Comparison of ENCODE assay signal across 8 cellular contexts in the genomic region with DNA sequence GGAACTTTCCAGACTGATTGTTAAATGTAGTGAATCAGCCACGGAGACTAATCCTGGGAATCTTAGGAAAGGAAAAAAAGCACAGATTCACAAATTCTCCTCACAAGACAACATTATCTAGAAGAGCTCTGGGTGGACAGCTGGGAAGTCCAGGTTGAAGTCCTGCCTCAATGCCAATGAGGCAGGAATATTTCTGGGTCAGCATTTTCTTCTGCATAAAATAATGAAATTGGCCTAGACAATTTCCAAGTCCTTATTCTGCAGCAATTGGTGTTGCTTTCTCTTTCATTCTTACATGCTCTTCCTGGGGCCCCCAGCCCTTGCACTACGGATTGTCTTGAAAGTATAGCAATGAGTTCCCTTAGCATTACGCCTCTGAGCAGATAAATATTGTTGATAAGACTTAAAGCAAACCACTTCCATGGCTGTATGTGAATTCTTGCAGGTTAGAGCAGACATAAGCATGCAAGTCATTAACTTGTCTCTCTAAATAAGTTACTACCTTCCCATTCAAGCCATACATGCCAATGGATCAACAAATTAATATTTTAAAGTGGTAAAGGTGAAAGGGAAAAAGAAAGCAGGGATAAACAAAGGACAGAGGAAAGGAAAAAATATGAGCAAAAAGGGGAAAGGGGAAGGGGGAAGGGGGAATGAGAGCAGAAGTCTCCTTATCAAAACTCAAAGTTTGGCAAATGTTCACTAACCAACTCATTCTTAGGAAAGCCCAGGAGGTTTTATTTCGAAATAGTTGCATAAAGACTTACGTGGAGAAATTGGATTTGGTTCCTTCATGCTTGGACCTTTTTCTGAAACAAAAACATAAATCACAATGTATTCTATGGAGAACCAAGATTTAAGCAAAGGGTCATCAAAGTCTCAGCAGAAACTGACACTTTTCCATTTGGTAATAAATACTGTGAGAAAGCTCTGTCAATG.
DNase-seq lines count a peak whose midpoint lies in the region; ATAC-seq and TF ChIP-seq lines count a peak whose summit lies in the region.

No MANE protein-coding gene starts in this region.

- ATAC-seq in GM21529 (IDR thresholded peaks at IDR 0.05; ENCODE audit: unreplicated experiment) (peak; percentile 92), GM19467 (IDR thresholded peaks at IDR 0.05; ENCODE audit: unreplicated experiment) (no peak)
- peak; percentile 98 for ATAC-seq in effector memory CD8-positive, alpha-beta T cell (replicated peaks)

- no peak overlapping the region for H3K27ac ChIP-seq in CD8-positive, alpha-beta memory T cell (ENCODE audit: low read depth, low read length)
- H3K27ac ChIP-seq in SK-N-MC (peak overlapping the region; percentile 28; the same call in 1 of the 2 replicates), subcutaneous abdominal adipose tissue (ENCODE audit: low read depth, low read length) (peak overlapping the region; percentile 94), esophagus squamous epithelium (peak overlapping the region in 1 of 4 donors; percentile 38)

- H3K9ac ChIP-seq in SK-N-MC (ENCODE audit: insufficient read length): no peak overlapping the region
- H3K9ac ChIP-seq in subcutaneous abdominal adipose tissue (ENCODE audit: low read length in 5 of 5): peak overlapping the region in 1 of 5 donors; percentile 44

- H3K27ac Mint-ChIP-seq in CD8-positive, alpha-beta memory T cell: peak overlapping the region; percentile 22 to 95 (median 82)
- H3K27ac Mint-ChIP-seq in effector memory CD8-positive, alpha-beta T cell: peak overlapping the region; percentile 86 to 97

- CTCF ChIA-PET in CD8-positive, alpha-beta memory T cell (lab: Charles Lee): no interaction called here

- no peaks in the 10 kb centered on the region for H3K27me3 Mint-ChIP-seq in CD8-positive, alpha-beta memory T cell
- H3K27me3 Mint-ChIP-seq in effector memory CD8-positive, alpha-beta T cell: no peaks in the 10 kb centered on the region

- peaks cover 6% of the 10 kb centered on the region for H3K36me3 ChIP-seq in CD8-positive, alpha-beta memory T cell (ENCODE audit: insufficient read depth, low read length)
- no peaks in the 10 kb centered on the region for H3K36me3 ChIP-seq in SK-N-MC (ENCODE audit: insufficient read depth, low read length)
- H3K36me3 ChIP-seq in subcutaneous abdominal adipose tissue (ENCODE audit: control insufficient read depth in 5 of 5, insufficient read depth in 5 of 5, low read length in 5 of 5): peaks cover 13 to 36% (median 17%) of the 10 kb centered on the region in 5 donors
- peaks cover 0 to 56% (median 0%) of the 10 kb centered on the region in 3 donors for H3K36me3 ChIP-seq in esophagus squamous epithelium

- POLR2A ChIA-PET in CD8-positive, alpha-beta memory T cell (lab: Charles Lee): no interaction called here

- no peak overlapping the region for H3K4me3 ChIP-seq in CD8-positive, alpha-beta memory T cell (ENCODE audit: low read length)
- H3K4me3 ChIP-seq in SK-N-MC (no peak overlapping the region), subcutaneous abdominal adipose tissue (ENCODE audit: low read depth in 1 of 5, low read length in 5 of 5) (peak overlapping the region in 1 of 5 donors; percentile 6), esophagus squamous epithelium (no peak overlapping the region)

- no peak for TF ChIP-seq CTCF in esophagus squamous epithelium (IDR thresholded peaks at IDR 0.05)

- peaks cover 41 to 61% (median 47%) of the 10 kb centered on the region in 3 donors for H3K4me1 Mint-ChIP-seq in CD8-positive, alpha-beta memory T cell
- H3K4me1 Mint-ChIP-seq in effector memory CD8-positive, alpha-beta T cell (ENCODE audit: low read depth in 2 of 2): peaks cover 30 to 52% of the 10 kb centered on the region in 2 donors

- peaks cover 32 to 69% (median 36%) of the 10 kb centered on the region in 3 donors for H3K36me3 Mint-ChIP-seq in CD8-positive, alpha-beta memory T cell
- peaks cover 62% of the 10 kb centered on the region for H3K36me3 Mint-ChIP-seq in effector memory CD8-positive, alpha-beta T cell (ENCODE audit: insufficient read depth)

- peak overlapping the region in 6 of 7 donors; percentile 24 to 72 (median 48) for H3K4me3 Mint-ChIP-seq in CD8-positive, alpha-beta memory T cell
- peak overlapping the region; percentile 74 to 81 for H3K4me3 Mint-ChIP-seq in effector memory CD8-positive, alpha-beta T cell

- H3K4me1 ChIP-seq in CD8-positive, alpha-beta memory T cell (ENCODE audit: insufficient read depth, low read length): peaks cover 27% of the 10 kb centered on the region
- H3K4me1 ChIP-seq in subcutaneous abdominal adipose tissue (ENCODE audit: control insufficient read depth in 5 of 5, insufficient read depth in 5 of 5, low read length in 5 of 5): peaks cover 5 to 70% (median 66%) of the 10 kb centered on the region in 5 donors
- H3K4me1 ChIP-seq in esophagus squamous epithelium: peaks cover 0 to 43% (median 22%) of the 10 kb centered on the region in 3 donors

- H3K27me3 ChIP-seq in CD8-positive, alpha-beta memory T cell (ENCODE audit: insufficient read depth, low read length, poor library complexity, severe bottlenecking): no peaks in the 10 kb centered on the region
- H3K27me3 ChIP-seq in subcutaneous abdominal adipose tissue (ENCODE audit: control insufficient read depth in 5 of 5, insufficient read depth in 4 of 5, low read length in 5 of 5) (no peaks in the 10 kb centered on the region), esophagus squamous epithelium (no peaks in the 10 kb centered on the region)

- 44% methylated on average over 5 of the region's 5 CpGs for WGBS in esophagus squamous epithelium, 2 donors

- H3K9me3 Mint-ChIP-seq in CD8-positive, alpha-beta memory T cell: no peaks in the 10 kb centered on the region
- H3K9me3 Mint-ChIP-seq in effector memory CD8-positive, alpha-beta T cell: no peaks in the 10 kb centered on the region

- no peaks in the 10 kb centered on the region for H3K9me3 ChIP-seq in CD8-positive, alpha-beta memory T cell (ENCODE audit: low read length)
- no peaks in the 10 kb centered on the region for H3K9me3 ChIP-seq in SK-N-MC (ENCODE audit: low read depth, low read length)
- H3K9me3 ChIP-seq in subcutaneous abdominal adipose tissue (ENCODE audit: control insufficient read depth in 5 of 5, low read length in 5 of 5): no peaks in the 10 kb centered on the region
- no peaks in the 10 kb centered on the region for H3K9me3 ChIP-seq in esophagus squamous epithelium

- intact Hi-C loops in esophagus squamous epithelium (cut with DNase I): no loop called here

- no peak for TF ChIP-seq POLR2A in esophagus squamous epithelium (IDR thresholded peaks at IDR 0.05)

- DNase-seq in CD8-positive, alpha-beta memory T cell: peak; percentile 7 to 57 (median 28)
- DNase-seq in SK-N-MC (ENCODE audit: low read depth, low spot score) (no peak), esophagus squamous epithelium (lab: John Stamatoyannopoulos, UW) (no peak), DMS79 treated with DMSO at 0.1 percent for 48 hours (lab: John Stamatoyannopoulos, UW) (no peak)
- peak; percentile 23 to 35 (median 30) for DNase-seq in effector memory CD8-positive, alpha-beta T cell

Comparison
In these comparisons a context has a peak if more than half of its experiments do, and no peak if none do; other contexts are left out.
1. DNase-seq: peak in CD8-positive, alpha-beta memory T cell (5 of 5) and effector memory CD8-positive, alpha-beta T cell (3 of 3); none in SK-N-MC (single experiment), esophagus squamous epithelium (single experiment) and DMS79 treated with DMSO at 0.1 percent for 48 hours (single experiment).